ENCODE assay signal across 26 cellular contexts in genomic region chr14:105105158-105105557, GRCh38. TPM values are rescaled to one million over a fixed set of nuclear protein-coding genes. Genes with fewer than 3 reads are reported as not detected.
"Had no signal": no experiment of that assay in that cellular context is flagged by ENCODE, and none has a peak within 500 bp of the region (broad histone marks: within the 10 kb centered on the region; RNA-seq: fewer than 3 reads in every experiment).

No MANE protein-coding gene starts in this region.

- H3K36me3 ChIP-seq: ascending aorta, breast epithelium, cardiac muscle cell, colonic mucosa, WERI-Rb-1 had no signal

- H3K9me3 ChIP-seq: breast epithelium, colonic mucosa had no signal

- H3K4me3 ChIP-seq: ascending aorta, breast epithelium, cardiac muscle cell, colonic mucosa had no signal

- H3K4me1 ChIP-seq: ascending aorta, breast epithelium, colonic mucosa had no signal

- DNase-seq: activated B cell treated with CpG ODN at 0.5 μM for 24 hours; activated CD4-positive, alpha-beta T cell treated with anti-CD3 and anti-CD28 coated beads for 48 hours; activated CD4-positive, alpha-beta T cell treated with anti-CD3 and anti-CD28 coated beads, Interleukin-2, amount 50 U/mL, for 1 hour; activated CD4-positive, alpha-beta T cell treated with anti-CD3 and anti-CD28 coated beads, Interleukin-2, amount 50 U/mL, for 48 hours; activated CD8-positive, alpha-beta memory T cell treated with anti-CD3 and anti-CD28 coated beads for 24 hours; activated CD8-positive, alpha-beta T cell treated with anti-CD3 and anti-CD28 coated beads for 36 hours; activated effector memory CD4-positive, alpha-beta T cell treated with anti-CD3 and anti-CD28 coated beads, Interleukin-2, amount 50 U/mL, for 16 hours; activated naive CD4-positive, alpha-beta T cell treated with anti-CD3 and anti-CD28 coated beads for 36 hours; activated naive CD8-positive, alpha-beta T cell treated with anti-CD3 and anti-CD28 coated beads for 36 hours; activated T-cell treated with anti-CD3 and anti-CD28 coated beads, Interleukin-2, amount 50 U/mL, for 4 hours; central memory CD4-positive, alpha-beta T cell; cerebellar nuclear complex; colonic mucosa; effector CD8-positive, alpha-beta T cell; foreskin fibroblast; head of caudate nucleus; T-helper 17 cell; T1000; WERI-Rb-1 had no signal

- H3K27ac ChIP-seq: ascending aorta, breast epithelium, cardiac muscle cell, colonic mucosa, WERI-Rb-1 had no signal

- ATAC-seq: activated CD4-positive, CD25-positive, alpha-beta regulatory T cell treated with anti-CD3 and anti-CD28 coated beads, Interleukin-2, amount 50 U/mL, for 24 hours; activated CD8-positive, alpha-beta T cell treated with anti-CD3 and anti-CD28 coated beads for 36 hours; activated T-cell treated with anti-CD3 and anti-CD28 coated beads, Interleukin-2, amount 50 U/mL, for 4 hours; esophagus mucosa; T-helper 17 cell had no signal

- FAIRE-seq: endometrium, frontal cortex had no signal

- H3K27me3 ChIP-seq: ascending aorta, breast epithelium had no signal

RNA-seq across cellular contexts. Expression of gene GPR132, which starts 39.9 kb away (rescaled TPM):
- total RNA-seq: ascending aorta had no signal
